Comparison of ENCODE assay signal across 1 cellular context in the genomic region with DNA sequence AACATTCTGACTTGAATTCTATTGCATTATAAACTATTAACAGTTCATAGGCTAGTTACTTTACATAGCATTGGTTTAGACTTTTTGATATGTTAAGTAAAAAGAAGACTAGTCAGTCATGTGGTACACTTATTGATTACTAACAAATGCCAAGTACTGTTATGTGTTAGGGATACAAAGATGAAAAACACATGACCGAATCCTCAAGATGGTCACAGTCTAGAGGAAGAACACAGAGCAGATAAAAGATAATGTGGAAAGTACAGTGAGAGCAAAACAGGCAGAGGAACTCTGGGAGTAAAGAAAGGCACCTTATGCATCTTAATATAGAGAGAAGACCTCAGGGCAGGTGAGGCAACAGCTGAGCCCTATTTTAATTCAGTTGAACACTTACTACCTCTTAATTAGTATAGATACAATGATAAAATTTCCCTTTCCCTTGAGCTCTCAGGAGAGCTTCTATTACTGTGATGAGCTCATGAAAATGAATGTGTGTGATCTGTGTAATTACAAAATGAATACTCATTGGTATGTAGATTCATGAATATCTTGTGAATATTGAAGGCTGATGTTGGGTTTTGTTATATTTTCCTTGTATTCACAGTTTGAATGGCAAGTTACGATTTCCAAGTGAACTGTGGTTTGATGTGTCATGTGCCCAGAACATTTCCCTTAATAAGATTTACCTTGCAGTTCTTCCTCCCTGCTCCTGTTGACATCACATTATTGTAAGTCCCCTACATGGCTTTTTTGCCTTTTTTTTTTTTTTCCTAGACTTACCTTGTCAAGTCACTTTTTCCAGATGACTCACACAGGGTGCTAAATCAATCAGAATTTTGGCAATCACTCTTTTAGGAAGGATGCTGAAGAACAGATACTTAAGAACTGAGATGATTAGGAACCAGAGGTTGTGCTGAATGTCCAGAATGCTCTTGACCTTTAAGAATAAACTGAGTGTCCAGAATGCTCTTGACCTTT.
A peak's percentile ranks its signal among the peaks of the same experiment; 100 is the strongest.
TF ChIP-seq lines count a peak whose summit lies in the region.

No MANE protein-coding gene starts in this region.

TF ChIP-seq in K562, 482 proteins besides CTCF, POLR2A, EP300 and RAD21:
- TF ChIP-seq, protein P1, sequence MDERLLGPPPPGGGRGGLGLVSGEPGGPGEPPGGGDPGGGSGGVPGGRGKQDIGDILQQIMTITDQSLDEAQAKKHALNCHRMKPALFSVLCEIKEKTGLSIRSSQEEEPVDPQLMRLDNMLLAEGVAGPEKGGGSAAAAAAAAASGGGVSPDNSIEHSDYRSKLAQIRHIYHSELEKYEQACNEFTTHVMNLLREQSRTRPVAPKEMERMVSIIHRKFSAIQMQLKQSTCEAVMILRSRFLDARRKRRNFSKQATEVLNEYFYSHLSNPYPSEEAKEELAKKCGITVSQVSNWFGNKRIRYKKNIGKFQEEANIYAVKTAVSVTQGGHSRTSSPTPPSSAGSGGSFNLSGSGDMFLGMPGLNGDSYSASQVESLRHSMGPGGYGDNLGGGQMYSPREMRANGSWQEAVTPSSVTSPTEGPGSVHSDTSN (CRISPR knock-in tag; IDR thresholded peaks at IDR 0.05; ENCODE audit: low read depth) = no peak
- TF ChIP-seq, protein P1 (tag; conservative IDR thresholded peaks at IDR 0.05; ENCODE audit: low read depth) = peak; percentile 29; the same call in 1 of the 2 replicates
- TF ChIP-seq, protein P2, sequence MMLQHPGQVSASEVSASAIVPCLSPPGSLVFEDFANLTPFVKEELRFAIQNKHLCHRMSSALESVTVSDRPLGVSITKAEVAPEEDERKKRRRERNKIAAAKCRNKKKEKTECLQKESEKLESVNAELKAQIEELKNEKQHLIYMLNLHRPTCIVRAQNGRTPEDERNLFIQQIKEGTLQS (IDR thresholded peaks at IDR 0.05) = peak; percentile 61
- TF ChIP-seq, protein P2 (CRISPR knock-in tag; conservative IDR thresholded peaks at IDR 0.05) = no peak
- TF ChIP-seq ZNF668 (CRISPR knock-in tag; IDR thresholded peaks at IDR 0.05) (no peak), CBFA2T2 (conservative IDR thresholded peaks at IDR 0.05) (0 out of 2 replicates have a peak, but pooled peaks have one; percentile 4), ZNF778 (CRISPR knock-in tag; IDR thresholded peaks at IDR 0.05) (no peak), ETV1 (tag; conservative IDR thresholded peaks at IDR 0.05; ENCODE audit: low read depth) (no peak), FOSL1 (tag; conservative IDR thresholded peaks at IDR 0.05) (peak; percentile 81), JUN (IDR thresholded peaks at IDR 0.05; ENCODE audit: borderline replicate concordance, low read depth, low read length) (0 out of 2 replicates have a peak, but pooled peaks have one; percentile 43), JUN (CRISPR knock-in tag; IDR thresholded peaks at IDR 0.05; ENCODE audit: borderline replicate concordance) (no peak), NEUROD1 (IDR thresholded peaks at IDR 0.05; ENCODE audit: borderline replicate concordance, low read depth, low read length, partially characterized antibody) (no peak), BHLHE40 (IDR thresholded peaks at IDR 0.05; ENCODE audit: low read length) (no peak), XRCC4 (IDR thresholded peaks at IDR 0.05; ENCODE audit: extremely low read depth, insufficient read depth, insufficient read length) (no peak), MEIS2 (IDR thresholded peaks at IDR 0.05; ENCODE audit: partially characterized antibody) (peak; percentile 80), DPF2 (IDR thresholded peaks at IDR 0.05) (0 out of 2 replicates have a peak, but pooled peaks have one; percentile 20), SMARCE1 (IDR thresholded peaks at IDR 0.05) (peak; percentile 50; the same call in 1 of the 2 replicates), CCNT2 (IDR thresholded peaks at IDR 0.05; ENCODE audit: borderline replicate concordance, extremely low read depth, insufficient read length, low read depth, low read length) (no peak), JUND (IDR thresholded peaks at IDR 0.05; ENCODE audit: borderline replicate concordance, low read depth, low read length) (peak; percentile 43; the same call in 1 of the 2 replicates), JUND (tag; IDR thresholded peaks at IDR 0.05; ENCODE audit: borderline replicate concordance, low read depth, low read length) (peak; percentile 70; the same call in 2 of the 3 replicates), NFIC (IDR thresholded peaks at IDR 0.05) (0 out of 2 replicates have a peak, but pooled peaks have one; percentile 15), HEY1 (CRISPR knock-in tag; IDR thresholded peaks at IDR 0.05; ENCODE audit: borderline replicate concordance) (no peak), ZFP36 (IDR thresholded peaks at IDR 0.05; ENCODE audit: low read depth, low read length, partially characterized antibody) (no peak)
